Comparison of ENCODE assay signal across 11 cellular contexts in the genomic region with DNA sequence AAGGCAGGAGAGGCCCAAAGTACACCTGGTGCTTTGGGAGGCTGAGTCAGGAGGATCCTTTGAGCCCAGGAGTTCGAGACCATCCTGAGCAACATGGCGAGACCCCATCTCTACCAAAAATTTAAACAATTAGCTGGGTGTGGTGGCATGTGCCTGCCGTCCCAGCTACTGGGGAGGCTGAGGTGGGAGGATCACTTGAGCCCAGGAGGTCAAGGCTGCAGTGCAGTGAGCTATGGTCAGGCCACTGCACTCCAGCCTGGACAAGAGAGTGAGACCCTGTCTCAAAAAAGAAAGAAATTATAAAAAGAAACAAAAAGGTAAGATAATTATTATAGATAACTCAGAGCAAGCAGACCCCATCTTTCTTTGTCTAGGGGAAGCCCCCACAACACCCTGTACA. TPM values are rescaled to one million over a fixed set of nuclear protein-coding genes. Genes with fewer than 3 reads are reported as not detected.
DNase-seq lines count a peak whose midpoint lies in the region; ATAC-seq and TF ChIP-seq lines count a peak whose summit lies in the region.
"Had no signal": no experiment of that assay in that cellular context is flagged by ENCODE, and none has a peak within 500 bp of the region (broad histone marks: within the 10 kb centered on the region; RNA-seq: fewer than 3 reads in every experiment).

No MANE protein-coding gene starts in this region.

- H3K9ac ChIP-seq in trophoblast cell (ENCODE audit: low read length), result no peak overlapping the region

- no peak overlapping the region for H2AK5ac ChIP-seq in trophoblast cell (ENCODE audit: low read length)

- peaks cover 8 to 19% (median 10%) of the 10 kb centered on the region in 3 donors for H3K4me1 Mint-ChIP-seq in CD8-positive, alpha-beta memory T cell
- H3K4me1 Mint-ChIP-seq in activated CD8-positive, alpha-beta T cell treated with anti-CD3 and anti-CD28 coated beads for 36 hours (ENCODE audit: low read depth), result peaks cover 7% of the 10 kb centered on the region
- H3K4me1 Mint-ChIP-seq in activated CD4-positive, alpha-beta memory T cell treated with anti-CD3 and anti-CD28 coated beads for 36 hours (ENCODE audit: low read depth), result peaks cover 3% of the 10 kb centered on the region

- no peak overlapping the region for H3K27ac ChIP-seq in CD8-positive, alpha-beta memory T cell (ENCODE audit: low read depth, low read length)
- H3K27ac ChIP-seq in RWPE1, result peak overlapping the region; percentile 89
- H3K27ac ChIP-seq in trophoblast cell (ENCODE audit: low read depth, low read length), result no peak overlapping the region
- no peak overlapping the region for H3K27ac ChIP-seq in suprapubic skin

- no peaks in the 10 kb centered on the region for H3K9me3 Mint-ChIP-seq in CD8-positive, alpha-beta memory T cell
- no peaks in the 10 kb centered on the region for H3K9me3 Mint-ChIP-seq in activated CD8-positive, alpha-beta T cell treated with anti-CD3 and anti-CD28 coated beads for 36 hours
- no peaks in the 10 kb centered on the region for H3K9me3 Mint-ChIP-seq in activated CD4-positive, alpha-beta memory T cell treated with anti-CD3 and anti-CD28 coated beads for 36 hours

- no peak overlapping the region for H3K4me2 ChIP-seq in trophoblast cell (ENCODE audit: low read length)

- WGBS in trophoblast cell (ENCODE audit: extremely low coverage, insufficient coverage, insufficient read length), result no CpG with 5 or more reads among the region's 3 CpGs
- 85% methylated on average over 3 of the region's 3 CpGs for WGBS in suprapubic skin

- H3K18ac ChIP-seq in trophoblast cell (ENCODE audit: low read length), result no peak overlapping the region

- TF ChIP-seq POLR2A in suprapubic skin (IDR thresholded peaks at IDR 0.05), result no peak

- DNase-seq in CD8-positive, alpha-beta memory T cell, result no peak
- DNase-seq in RWPE1 (ENCODE audit: low spot score) (no peak), fibroblast of pulmonary artery (ENCODE audit: low read depth) (no peak), trophoblast cell (no peak), H4 (ENCODE audit: low spot score) (no peak), suprapubic skin (ENCODE audit: low spot score in 2 of 2) (no peak)
- no peak for DNase-seq in activated CD8-positive, alpha-beta T cell treated with anti-CD3 and anti-CD28 coated beads for 36 hours
- DNase-seq in activated CD4-positive, alpha-beta memory T cell treated with anti-CD3 and anti-CD28 coated beads for 36 hours, result no peak
- DNase-seq: activated effector memory CD4-positive, alpha-beta T cell treated with Interleukin-2 at 50 U/mL for 16 hours; DMS53; NCI-H1694 treated with DMSO at 0.1 percent for 48 hours had no signal

- no peaks in the 10 kb centered on the region for H3K36me3 Mint-ChIP-seq in CD8-positive, alpha-beta memory T cell
- no peaks in the 10 kb centered on the region for H3K36me3 Mint-ChIP-seq in activated CD8-positive, alpha-beta T cell treated with anti-CD3 and anti-CD28 coated beads for 36 hours (ENCODE audit: low read depth)
- no peaks in the 10 kb centered on the region for H3K36me3 Mint-ChIP-seq in activated CD4-positive, alpha-beta memory T cell treated with anti-CD3 and anti-CD28 coated beads for 36 hours

- peaks cover 10% of the 10 kb centered on the region for H3K79me1 ChIP-seq in trophoblast cell (ENCODE audit: low read length)

- ATAC-seq in activated CD8-positive, alpha-beta T cell treated with anti-CD3 and anti-CD28 coated beads for 36 hours, result no peak

- H2BK5ac ChIP-seq in trophoblast cell (ENCODE audit: low read depth, low read length, poor library complexity), result no peak overlapping the region

- CTCF ChIA-PET in CD8-positive, alpha-beta memory T cell (lab: Charles Lee), result no interaction called here
- CTCF ChIA-PET in RWPE1 (lab: Yijun Ruan, JAX), result interaction anchor here (0.7 to 2.4 kb wide), 2 partner anchors 48 to 488 kb away, joined by 3 to 8 read pairs; no protein-coding TSS in a partner anchor
- CTCF ChIA-PET in activated CD8-positive, alpha-beta T cell treated with anti-CD3 and anti-CD28 coated beads for 36 hours (lab: Charles Lee), result interaction anchor here (0.6 kb wide), 1 partner anchor 31 kb away, joined by 3 read pairs; no protein-coding TSS in a partner anchor
- CTCF ChIA-PET in activated CD4-positive, alpha-beta memory T cell treated with anti-CD3 and anti-CD28 coated beads for 36 hours (lab: Charles Lee), result interaction anchor here (1.3 kb wide), 1 partner anchor 20 kb away, joined by 4 read pairs; the partner anchor contains the start of gene COPE

- H3K27me3 ChIP-seq in CD8-positive, alpha-beta memory T cell (ENCODE audit: insufficient read depth, low read length, poor library complexity, severe bottlenecking), result peaks cover 5% of the 10 kb centered on the region
- H3K27me3 ChIP-seq in trophoblast cell (ENCODE audit: insufficient read depth, low read length) (no peaks in the 10 kb centered on the region), suprapubic skin (no peaks in the 10 kb centered on the region)

- peaks cover 34 to 37% of the 10 kb centered on the region in 2 donors for H3K27me3 Mint-ChIP-seq in CD8-positive, alpha-beta memory T cell
- peaks cover 28% of the 10 kb centered on the region for H3K27me3 Mint-ChIP-seq in activated CD8-positive, alpha-beta T cell treated with anti-CD3 and anti-CD28 coated beads for 36 hours
- H3K27me3 Mint-ChIP-seq in activated CD4-positive, alpha-beta memory T cell treated with anti-CD3 and anti-CD28 coated beads for 36 hours, result peaks cover 21% of the 10 kb centered on the region

- POLR2A ChIA-PET in CD8-positive, alpha-beta memory T cell (lab: Charles Lee), result no interaction called here
- POLR2A ChIA-PET in RWPE1 (lab: Yijun Ruan, JAX; ENCODE audit: low non-redundant PET), result interaction anchor here (0.6 to 0.8 kb wide), 2 partner anchors 11 to 191 kb away, joined by 5 to 6 read pairs; no protein-coding TSS in a partner anchor
- POLR2A ChIA-PET in activated CD8-positive, alpha-beta T cell treated with anti-CD3 and anti-CD28 coated beads for 36 hours (lab: Charles Lee), result interaction anchor here (0.6 to 1.2 kb wide), 2 partner anchors 9 to 16 kb away, joined by 3 read pairs; no protein-coding TSS in a partner anchor
- POLR2A ChIA-PET in activated CD4-positive, alpha-beta memory T cell treated with anti-CD3 and anti-CD28 coated beads for 36 hours (lab: Charles Lee), result no interaction called here

- H2BK120ac ChIP-seq in trophoblast cell (ENCODE audit: insufficient read depth, low read length, poor library complexity), result no peak overlapping the region

- no peak overlapping the region for H2BK12ac ChIP-seq in trophoblast cell (ENCODE audit: low read length)

- TF ChIP-seq CTCF in RWPE1 (conservative IDR thresholded peaks at IDR 0.05; ENCODE audit: low read depth), result no peak
- TF ChIP-seq CTCF in fibroblast of pulmonary artery (IDR thresholded peaks at IDR 0.05; ENCODE audit: low read length, missing control alignments), result no peak
- no peak for TF ChIP-seq CTCF in activated CD8-positive, alpha-beta T cell treated with anti-CD3 and anti-CD28 coated beads for 36 hours (IDR thresholded peaks at IDR 0.05)
- TF ChIP-seq CTCF in suprapubic skin (IDR thresholded peaks at IDR 0.05), result no peak

- no peak overlapping the region for H4K12ac ChIP-seq in trophoblast cell (ENCODE audit: low read depth, low read length)

- H3K79me2 ChIP-seq in trophoblast cell (ENCODE audit: control insufficient read depth, insufficient read depth, low read length, poor library complexity), result peaks cover 9% of the 10 kb centered on the region

- H4K8ac ChIP-seq in trophoblast cell (ENCODE audit: low read depth, low read length), result no peak overlapping the region

- no peaks in the 10 kb centered on the region for H3K36me3 ChIP-seq in CD8-positive, alpha-beta memory T cell (ENCODE audit: insufficient read depth, low read length)
- H3K36me3 ChIP-seq in trophoblast cell (ENCODE audit: control insufficient read depth in 1 of 2, insufficient read depth in 2 of 2, low read length in 2 of 2) (peaks cover 22 to 23% of the 10 kb centered on the region in 2 experiments), suprapubic skin (peaks cover 20% of the 10 kb centered on the region)

- H2AFZ ChIP-seq in trophoblast cell (ENCODE audit: insufficient read depth, low read length, poor library complexity), result no peak overlapping the region

- peak overlapping the region; percentile 22 for H4K91ac ChIP-seq in trophoblast cell (ENCODE audit: low read depth, low read length)

- no peak for TF ChIP-seq EP300 in suprapubic skin (IDR thresholded peaks at IDR 0.05)

- peaks cover 6% of the 10 kb centered on the region for H3K4me1 ChIP-seq in CD8-positive, alpha-beta memory T cell (ENCODE audit: insufficient read depth, low read length)
- H3K4me1 ChIP-seq in trophoblast cell (ENCODE audit: control insufficient read depth in 1 of 2, insufficient read depth in 2 of 2, low read length in 2 of 2) (peaks cover 0 to 8% of the 10 kb centered on the region in 2 experiments), suprapubic skin (peaks cover 21% of the 10 kb centered on the region)

- no peak overlapping the region for H3K14ac ChIP-seq in trophoblast cell (ENCODE audit: low read length)

- no peaks in the 10 kb centered on the region for H3K9me3 ChIP-seq in CD8-positive, alpha-beta memory T cell (ENCODE audit: low read length)
- H3K9me3 ChIP-seq in trophoblast cell (ENCODE audit: insufficient read depth, low read depth, low read length) (no peaks in the 10 kb centered on the region), suprapubic skin (no peaks in the 10 kb centered on the region)

- peak overlapping the region in 6 of 7 donors; percentile 31 to 70 (median 63) for H3K4me3 Mint-ChIP-seq in CD8-positive, alpha-beta memory T cell
- no peak overlapping the region for H3K4me3 Mint-ChIP-seq in activated CD8-positive, alpha-beta T cell treated with anti-CD3 and anti-CD28 coated beads for 36 hours
- no peak overlapping the region for H3K4me3 Mint-ChIP-seq in activated CD4-positive, alpha-beta memory T cell treated with anti-CD3 and anti-CD28 coated beads for 36 hours

- intact Hi-C loops in activated CD8-positive, alpha-beta T cell treated with anti-CD3 and anti-CD28 coated beads for 36 hours (cut with micrococcal nuclease), result no loop called here
- intact Hi-C loops in activated CD4-positive, alpha-beta memory T cell treated with anti-CD3 and anti-CD28 coated beads for 36 hours (cut with micrococcal nuclease), result no loop called here

- no peak overlapping the region for H3K4me3 ChIP-seq in CD8-positive, alpha-beta memory T cell (ENCODE audit: low read length)
- H3K4me3 ChIP-seq in fibroblast of pulmonary artery (replicated peaks; ENCODE audit: low read depth, low read length) (peak overlapping the region; percentile 93), trophoblast cell (ENCODE audit: low read depth, low read length) (no peak overlapping the region), suprapubic skin (no peak overlapping the region)

- H3K4ac ChIP-seq in trophoblast cell (ENCODE audit: low read depth, low read length), result no peak overlapping the region

- no peak overlapping the region for H3K27ac Mint-ChIP-seq in CD8-positive, alpha-beta memory T cell
- H3K27ac Mint-ChIP-seq in activated CD8-positive, alpha-beta T cell treated with anti-CD3 and anti-CD28 coated beads for 36 hours, result no peak overlapping the region
- no peak overlapping the region for H3K27ac Mint-ChIP-seq in activated CD4-positive, alpha-beta memory T cell treated with anti-CD3 and anti-CD28 coated beads for 36 hours

- H3K23ac ChIP-seq in trophoblast cell (ENCODE audit: low read length), result no peak overlapping the region

RNA-seq across cellular contexts. Expression of gene HOMER3, which starts 1.9 kb away (rescaled TPM):
- total RNA-seq in CD8-positive, alpha-beta memory T cell, result 1 to 10 TPM; 1.2 to 1.3 TPM
- 0.58 TPM for polyA plus RNA-seq in CD8-positive, alpha-beta memory T cell
- 29.5 and 31.8 TPM in 2 replicates for polyA plus RNA-seq in trophoblast cell (2013)
- total RNA-seq in H4 (2014; rRNA removed; shearing (Covaris generic)), result 32.5 and 47.3 TPM in 2 replicates
- total RNA-seq in activated CD8-positive, alpha-beta T cell treated with anti-CD3 and anti-CD28 coated beads for 36 hours, result under 1 TPM; 0.36 to 0.51 TPM
- 1 to 10 TPM in 1 of 2 experiments, under 1 TPM in 1; 0.77 to 1.2 TPM for total RNA-seq in activated CD4-positive, alpha-beta memory T cell treated with anti-CD3 and anti-CD28 coated beads for 36 hours
- 10 to 100 TPM; 22.9 to 32.9 (median 27.7) TPM for total RNA-seq in suprapubic skin

RNA-seq across cellular contexts. Expression of gene DDX49, which starts 19.6 kb away (rescaled TPM):
- 10 to 100 TPM; 92.5 to 95.1 TPM for total RNA-seq in CD8-positive, alpha-beta memory T cell
- 28.5 TPM for polyA plus RNA-seq in CD8-positive, alpha-beta memory T cell
- 21.8 TPM in 2 replicates for polyA plus RNA-seq in trophoblast cell (2013)
- total RNA-seq in H4 (2014; rRNA removed; shearing (Covaris generic)), result 68.6 and 70.9 TPM in 2 replicates
- total RNA-seq in activated CD8-positive, alpha-beta T cell treated with anti-CD3 and anti-CD28 coated beads for 36 hours, result 10 to 100 TPM; 61.0 to 61.6 TPM
- total RNA-seq in activated CD4-positive, alpha-beta memory T cell treated with anti-CD3 and anti-CD28 coated beads for 36 hours, result 10 to 100 TPM; 37.7 to 46.3 TPM
- total RNA-seq in suprapubic skin, result 10 to 100 TPM; 43.4 to 75.6 (median 58.4) TPM

RNA-seq across cellular contexts. Expression of gene COPE, which starts 20.0 kb away (rescaled TPM):
- 100 to 1,000 TPM; 177 to 184 TPM for total RNA-seq in CD8-positive, alpha-beta memory T cell
- 300 TPM for polyA plus RNA-seq in CD8-positive, alpha-beta memory T cell
- polyA plus RNA-seq in trophoblast cell (2013), result 314 and 349 TPM in 2 replicates
- total RNA-seq in H4 (2014; rRNA removed; shearing (Covaris generic)), result 386 and 421 TPM in 2 replicates
- 100 to 1,000 TPM; 179 to 183 TPM for total RNA-seq in activated CD8-positive, alpha-beta T cell treated with anti-CD3 and anti-CD28 coated beads for 36 hours
- 100 to 1,000 TPM; 217 to 220 TPM for total RNA-seq in activated CD4-positive, alpha-beta memory T cell treated with anti-CD3 and anti-CD28 coated beads for 36 hours
- total RNA-seq in suprapubic skin, result 100 to 1,000 TPM; 112 to 223 (median 208) TPM

RNA-seq across cellular contexts. Expression of gene CERS1, which starts 43.2 kb away (rescaled TPM):
- not detected for total RNA-seq in CD8-positive, alpha-beta memory T cell
- polyA plus RNA-seq in CD8-positive, alpha-beta memory T cell, result not detected
- 3.3 and 3.9 TPM in 2 replicates for polyA plus RNA-seq in trophoblast cell (2013)
- total RNA-seq in H4 (2014; rRNA removed; shearing (Covaris generic)), result 1.0 TPM in 1 of 2 replicates, not detected in the other
- under 1 TPM; 0.18 to 0.36 TPM for total RNA-seq in activated CD8-positive, alpha-beta T cell treated with anti-CD3 and anti-CD28 coated beads for 36 hours
- total RNA-seq in activated CD4-positive, alpha-beta memory T cell treated with anti-CD3 and anti-CD28 coated beads for 36 hours, result not detected
- total RNA-seq in suprapubic skin, result under 1 TPM in 1 of 4 donors, not detected in 3; 0.68 TPM

Comparison
In these comparisons a context has a peak if more than half of its experiments do, and no peak if none do; other contexts are left out.
1. H3K4me3 Mint-ChIP-seq: peak in CD8-positive, alpha-beta memory T cell (6 of 7); none in activated CD8-positive, alpha-beta T cell treated with anti-CD3 and anti-CD28 coated beads for 36 hours (single experiment) and activated CD4-positive, alpha-beta memory T cell treated with anti-CD3 and anti-CD28 coated beads for 36 hours (single experiment).
2. RNA of gene HOMER3, which starts 1.9 kb away (total RNA-seq): 32.5 to 47.3 TPM in H4 and 22.9 to 32.9 TPM in suprapubic skin; 1.2 to 1.3 TPM in CD8-positive, alpha-beta memory T cell, 0.77 to 1.2 TPM in activated CD4-positive, alpha-beta memory T cell treated with anti-CD3 and anti-CD28 coated beads for 36 hours and 0.36 to 0.51 TPM in activated CD8-positive, alpha-beta T cell treated with anti-CD3 and anti-CD28 coated beads for 36 hours; every median in the first group is over 10 times any median in the second.
3. POLR2A ChIA-PET loops: an anchor here in RWPE1 (0.6 to 0.8 kb wide) and activated CD8-positive, alpha-beta T cell treated with anti-CD3 and anti-CD28 coated beads for 36 hours (0.6 to 1.2 kb wide); none called in CD8-positive, alpha-beta memory T cell and activated CD4-positive, alpha-beta memory T cell treated with anti-CD3 and anti-CD28 coated beads for 36 hours.